ENCODE assay signal across 14 cellular contexts in genomic region chr9:131203438-131204219, GRCh38.
DNase-seq lines count a peak whose midpoint lies in the region; ATAC-seq and TF ChIP-seq lines count a peak whose summit lies in the region.
"Had no signal": no experiment of that assay in that cellular context is flagged by ENCODE, and none has a peak within 500 bp of the region (broad histone marks: within the 10 kb centered on the region; RNA-seq: fewer than 3 reads in every experiment).

No MANE protein-coding gene starts in this region.

- H3K4me3 Mint-ChIP-seq in H9: peak overlapping the region in 1 of 2 experiments; percentile 52; a peak in 3 of 5 replicates
- H3K4me3 Mint-ChIP-seq in T-cell: no peak overlapping the region
- H3K4me3 Mint-ChIP-seq: stimulated activated naive CD8-positive, alpha-beta T cell treated with anti-CD3 and anti-CD28 coated beads, Interleukin-15, Interleukin-2, amounts not matched to agents 100 ng/mL and 50 ng/mL, for 24 hours had no signal

- no peak overlapping the region for H3K4me2 ChIP-seq in H9 (ENCODE audit: insufficient read depth, insufficient read length, low read length)

- H2BK5ac ChIP-seq in H9 (ENCODE audit: insufficient read length, low read length): no peak overlapping the region

- peak; percentile 61 for DNase-seq in CD1c-positive myeloid dendritic cell (ENCODE audit: extremely low spot score)
- DNase-seq in H9: peak; percentile 47
- DNase-seq in foreskin keratinocyte: no peak
- DNase-seq in NCI-H128 (lab: John Stamatoyannopoulos, UW; ENCODE audit: unreplicated experiment): no peak
- no peak for DNase-seq in T-cell
- DNase-seq in NCI-H748 treated with DMSO at 0.1 percent for 48 hours (lab: John Stamatoyannopoulos, UW): no peak
- DNase-seq in NCI-H446 treated with DMSO at 0.1 percent for 48 hours (lab: John Stamatoyannopoulos, UW): no peak
- DNase-seq: DMS79, hypothalamus, NCI-H524 treated with DMSO at 0.1 percent for 48 hours, T-helper 9 cell had no signal

- H3K27ac Mint-ChIP-seq in H9 (peak overlapping the region in 2 of 3 experiments; percentile 85 to 86; a peak in 3 of 7 replicates), T-cell (no peak overlapping the region)
- H3K27ac Mint-ChIP-seq: stimulated activated naive CD8-positive, alpha-beta T cell treated with anti-CD3 and anti-CD28 coated beads, Interleukin-15, Interleukin-2, amounts not matched to agents 100 ng/mL and 50 ng/mL, for 24 hours had no signal

- H3K4me1 ChIP-seq in H9 (ENCODE audit: insufficient read depth, low read length) (no peaks in the 10 kb centered on the region; the same call in 1 of the 2 replicates), foreskin keratinocyte (no peaks in the 10 kb centered on the region)

- H3K18ac ChIP-seq in H9 (ENCODE audit: insufficient read length, low read depth, low read length): no peak overlapping the region

- H3T11ph ChIP-seq in H9 (ENCODE audit: low read length): no peak overlapping the region

- ATAC-seq in SK-N-SH treated with all-trans-retinoic acid at 6 μM for 48 hours: 0 out of 3 replicates have a peak, but pooled peaks have one; percentile 40
- no peak for ATAC-seq in foreskin keratinocyte
- ATAC-seq in T-cell (replicated peaks in 1 of 4): no peak

- H3K23ac ChIP-seq in H9 (ENCODE audit: insufficient read length, low read depth, low read length): no peak overlapping the region

- no peak overlapping the region for H3K56ac ChIP-seq in H9 (ENCODE audit: insufficient read length, low read depth, low read length)

- H3K9me3 ChIP-seq in H9 (ENCODE audit: control insufficient read depth, low read depth, low read length): no peaks in the 10 kb centered on the region

- peaks cover 16% of the 10 kb centered on the region in 2 experiments for H3K4me1 Mint-ChIP-seq in H9
- H3K4me1 Mint-ChIP-seq in T-cell: no peaks in the 10 kb centered on the region

- no peaks in the 10 kb centered on the region for H4K20me1 ChIP-seq in H9 (ENCODE audit: control insufficient read depth, insufficient read depth, insufficient read length)

- H3K27me3 Mint-ChIP-seq in H9 (ENCODE audit: low read depth): no peaks in the 10 kb centered on the region
- no peaks in the 10 kb centered on the region for H3K27me3 Mint-ChIP-seq in T-cell
- H3K27me3 Mint-ChIP-seq: stimulated activated naive CD8-positive, alpha-beta T cell treated with anti-CD3 and anti-CD28 coated beads, Interleukin-15, Interleukin-2, amounts not matched to agents 100 ng/mL and 50 ng/mL, for 24 hours had no signal

- no peaks in the 10 kb centered on the region for H3K27me3 ChIP-seq in H9 (ENCODE audit: insufficient read depth, low read length)
- no peaks in the 10 kb centered on the region for H3K27me3 ChIP-seq in foreskin keratinocyte

- no peak overlapping the region for H2BK120ac ChIP-seq in H9 (ENCODE audit: low read depth, low read length, poor library complexity, severe bottlenecking)

- H3K9me3 Mint-ChIP-seq in H9 (no peaks in the 10 kb centered on the region), T-cell (no peaks in the 10 kb centered on the region)
- H3K9me3 Mint-ChIP-seq: stimulated activated naive CD8-positive, alpha-beta T cell treated with anti-CD3 and anti-CD28 coated beads, Interleukin-15, Interleukin-2, amounts not matched to agents 100 ng/mL and 50 ng/mL, for 24 hours had no signal

- no peak overlapping the region for H2BK20ac ChIP-seq in H9 (ENCODE audit: low read depth, low read length, poor library complexity, severe bottlenecking)

- H3K79me2 ChIP-seq in H9 (ENCODE audit: insufficient read depth, low read length): no peaks in the 10 kb centered on the region

- H2BK15ac ChIP-seq in H9 (ENCODE audit: low read depth, low read length): no peak overlapping the region

- H4K91ac ChIP-seq in H9 (ENCODE audit: insufficient read length, low read depth, low read length): no peak overlapping the region

- no peak overlapping the region for H4K5ac ChIP-seq in H9 (ENCODE audit: insufficient read length, low read depth, low read length)

- H2AK5ac ChIP-seq in H9 (ENCODE audit: insufficient read length, low read length): no peak overlapping the region

- no peak overlapping the region for H3K4ac ChIP-seq in H9 (ENCODE audit: low read depth, low read length)

- peak; percentile 67 for TF ChIP-seq CTCF in H9 (conservative IDR thresholded peaks at IDR 0.05)
- TF ChIP-seq CTCF in foreskin keratinocyte (conservative IDR thresholded peaks at IDR 0.05): peak; percentile 42

- H3K27ac ChIP-seq in H9 (ENCODE audit: insufficient read length, low read depth, low read length) (no peak overlapping the region), foreskin keratinocyte (no peak overlapping the region)
- H3K27ac ChIP-seq: coronary artery had no signal

- no peak overlapping the region for H2BK12ac ChIP-seq in H9 (ENCODE audit: insufficient read length, low read depth, low read length)

- POLR2A ChIA-PET in T-cell (lab: Charles Lee): no interaction called here

- peaks cover 22 to 65% (median 52%) of the 10 kb centered on the region in 3 experiments for H3K36me3 Mint-ChIP-seq in H9 (ENCODE audit: insufficient read depth in 1 of 3, low read depth in 3 of 3)
- H3K36me3 Mint-ChIP-seq in T-cell: peaks cover 57% of the 10 kb centered on the region

- no peak overlapping the region for H3K14ac ChIP-seq in H9 (ENCODE audit: insufficient read depth, low read length)

- CTCF ChIA-PET in T-cell (lab: Charles Lee): no interaction called here

- WGBS in H9 (ENCODE audit: extremely low coverage, insufficient read length, low lambda C conversion rate): no CpG with 5 or more reads among the region's 4 CpGs

- H3K23me2 ChIP-seq in H9 (ENCODE audit: insufficient read length, low read depth, low read length, poor library complexity, severe bottlenecking): no peaks in the 10 kb centered on the region

- H3K9ac ChIP-seq in H9 (ENCODE audit: extremely low read depth, insufficient read length, low read length): no peak overlapping the region

- no peak overlapping the region for H2AFZ ChIP-seq in H9 (ENCODE audit: low read length)

- H4K8ac ChIP-seq in H9 (replicated peaks; ENCODE audit: insufficient read length, low read depth, low read length): no peak overlapping the region

- H3K79me1 ChIP-seq in H9 (ENCODE audit: insufficient read depth, low read depth, low read length, poor library complexity, severe bottlenecking): no peaks in the 10 kb centered on the region

TF ChIP-seq in SK-N-SH treated with all-trans-retinoic acid at 6 μM for 48 hours, 23 proteins besides CTCF, POLR2A, EP300 and RAD21:
- TF ChIP-seq BACH2 (CRISPR knock-in tag; IDR thresholded peaks at IDR 0.05; ENCODE audit: borderline replicate concordance): no peak
- TF ChIP-seq SNAI2 (CRISPR knock-in tag; IDR thresholded peaks at IDR 0.05): no peak
- TF ChIP-seq ZFP3 (CRISPR knock-in tag; IDR thresholded peaks at IDR 0.05): no peak
- no peak for TF ChIP-seq ARNTL (CRISPR knock-in tag; IDR thresholded peaks at IDR 0.05; ENCODE audit: borderline replicate concordance, low read depth)
- TF ChIP-seq, protein P1, sequence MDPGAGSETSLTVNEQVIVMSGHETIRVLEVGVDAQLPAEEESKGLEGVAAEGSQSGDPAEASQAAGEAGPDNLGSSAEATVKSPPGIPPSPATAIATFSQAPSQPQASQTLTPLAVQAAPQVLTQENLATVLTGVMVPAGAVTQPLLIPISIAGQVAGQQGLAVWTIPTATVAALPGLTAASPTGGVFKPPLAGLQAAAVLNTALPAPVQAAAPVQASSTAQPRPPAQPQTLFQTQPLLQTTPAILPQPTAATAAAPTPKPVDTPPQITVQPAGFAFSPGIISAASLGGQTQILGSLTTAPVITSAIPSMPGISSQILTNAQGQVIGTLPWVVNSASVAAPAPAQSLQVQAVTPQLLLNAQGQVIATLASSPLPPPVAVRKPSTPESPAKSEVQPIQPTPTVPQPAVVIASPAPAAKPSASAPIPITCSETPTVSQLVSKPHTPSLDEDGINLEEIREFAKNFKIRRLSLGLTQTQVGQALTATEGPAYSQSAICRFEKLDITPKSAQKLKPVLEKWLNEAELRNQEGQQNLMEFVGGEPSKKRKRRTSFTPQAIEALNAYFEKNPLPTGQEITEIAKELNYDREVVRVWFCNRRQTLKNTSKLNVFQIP (CRISPR knock-in tag; IDR thresholded peaks at IDR 0.05; ENCODE audit: borderline replicate concordance, low read depth): no peak
- no peak for TF ChIP-seq GLIS3 (CRISPR knock-in tag; IDR thresholded peaks at IDR 0.05)
- no peak for TF ChIP-seq ZNF8 (CRISPR knock-in tag; IDR thresholded peaks at IDR 0.05)
- TF ChIP-seq ESRRG (CRISPR knock-in tag; IDR thresholded peaks at IDR 0.05): no peak
- TF ChIP-seq PATZ1 (CRISPR knock-in tag; IDR thresholded peaks at IDR 0.05; ENCODE audit: borderline replicate concordance): no peak
- TF ChIP-seq OSR1 (CRISPR knock-in tag; IDR thresholded peaks at IDR 0.05): no peak
- no peak for TF ChIP-seq CSDC2 (CRISPR knock-in tag; IDR thresholded peaks at IDR 0.05)
- no peak for TF ChIP-seq ISL1 (CRISPR knock-in tag; IDR thresholded peaks at IDR 0.05)
- TF ChIP-seq, protein P2, sequence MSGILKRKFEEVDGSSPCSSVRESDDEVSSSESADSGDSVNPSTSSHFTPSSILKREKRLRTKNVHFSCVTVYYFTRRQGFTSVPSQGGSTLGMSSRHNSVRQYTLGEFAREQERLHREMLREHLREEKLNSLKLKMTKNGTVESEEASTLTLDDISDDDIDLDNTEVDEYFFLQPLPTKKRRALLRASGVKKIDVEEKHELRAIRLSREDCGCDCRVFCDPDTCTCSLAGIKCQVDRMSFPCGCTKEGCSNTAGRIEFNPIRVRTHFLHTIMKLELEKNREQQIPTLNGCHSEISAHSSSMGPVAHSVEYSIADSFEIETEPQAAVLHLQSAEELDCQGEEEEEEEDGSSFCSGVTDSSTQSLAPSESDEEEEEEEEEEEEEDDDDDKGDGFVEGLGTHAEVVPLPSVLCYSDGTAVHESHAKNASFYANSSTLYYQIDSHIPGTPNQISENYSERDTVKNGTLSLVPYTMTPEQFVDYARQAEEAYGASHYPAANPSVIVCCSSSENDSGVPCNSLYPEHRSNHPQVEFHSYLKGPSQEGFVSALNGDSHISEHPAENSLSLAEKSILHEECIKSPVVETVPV (CRISPR knock-in tag; IDR thresholded peaks at IDR 0.05): no peak

Comparison
In these comparisons a context has a peak if more than half of its experiments do, and no peak if none do; other contexts are left out.
1. DNase-seq: peak in CD1c-positive myeloid dendritic cell (single experiment) and H9 (single experiment); none in foreskin keratinocyte (0 of 2), NCI-H128 (single experiment), T-cell (0 of 34), NCI-H748 treated with DMSO at 0.1 percent for 48 hours (single experiment) and NCI-H446 treated with DMSO at 0.1 percent for 48 hours (single experiment).
2. H3K27ac Mint-ChIP-seq: peak in H9 (2 of 3); none in T-cell (0 of 2).